Comparison of ENCODE assay signal across 8 cellular contexts in the genomic region with DNA sequence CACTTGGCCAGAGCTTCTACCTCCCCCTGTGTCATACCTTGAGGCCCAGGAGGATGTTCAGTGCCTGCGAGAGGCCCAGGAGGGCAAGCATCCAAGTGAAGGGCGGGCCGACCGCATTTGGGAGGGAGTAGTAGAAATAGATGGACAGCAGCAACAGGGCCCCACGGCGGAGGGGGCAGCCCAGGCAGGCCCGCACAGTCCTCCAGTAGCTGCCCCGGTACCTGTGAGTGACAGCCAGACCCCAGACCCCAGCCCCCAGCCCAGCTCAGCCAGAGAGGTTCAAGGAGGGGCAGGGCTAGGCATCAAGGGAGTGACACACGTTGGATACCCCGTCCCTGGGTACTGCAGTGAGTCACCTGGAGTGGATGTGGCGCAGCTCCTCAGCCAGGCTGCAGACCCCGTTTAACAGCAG. TPM values are rescaled to one million over a fixed set of nuclear protein-coding genes. Genes with fewer than 3 reads are reported as not detected.
A peak's percentile ranks its signal among the peaks of the same experiment; 100 is the strongest.
DNase-seq lines count a peak whose midpoint lies in the region; ATAC-seq and TF ChIP-seq lines count a peak whose summit lies in the region.

No MANE protein-coding gene starts in this region.

- peak overlapping the region; percentile 83 for H3K27ac ChIP-seq in CD4-positive, CD25-positive, alpha-beta regulatory T cell (ENCODE audit: insufficient read depth, low read length, poor library complexity, severe bottlenecking)
- H3K27ac ChIP-seq in coronary artery: peak overlapping the region; percentile 87 to 97
- peak overlapping the region; percentile 74 for H3K27ac ChIP-seq in neutrophil

- no peaks in the 10 kb centered on the region for H3K27me3 Mint-ChIP-seq in CD4-positive, CD25-positive, alpha-beta regulatory T cell

- TF ChIP-seq CTCF in coronary artery (IDR thresholded peaks at IDR 0.05) (no peak), neutrophil (IDR thresholded peaks at IDR 0.05) (no peak)

- no peaks in the 10 kb centered on the region for H3K9me3 Mint-ChIP-seq in CD4-positive, CD25-positive, alpha-beta regulatory T cell

- peaks cover 0 to 54% (median 27%) of the 10 kb centered on the region in 4 donors for H3K4me1 Mint-ChIP-seq in CD4-positive, CD25-positive, alpha-beta regulatory T cell

- H3K9me3 ChIP-seq in CD4-positive, CD25-positive, alpha-beta regulatory T cell (ENCODE audit: control insufficient read depth in 2 of 2, low read length in 2 of 2): no peaks in the 10 kb centered on the region
- no peaks in the 10 kb centered on the region for H3K9me3 ChIP-seq in neutrophil

- peaks cover 15% of the 10 kb centered on the region for H3K36me3 Mint-ChIP-seq in CD4-positive, CD25-positive, alpha-beta regulatory T cell

- H3K27ac Mint-ChIP-seq in CD4-positive, CD25-positive, alpha-beta regulatory T cell: peak overlapping the region; percentile 94 to 98 (median 98)

- peak overlapping the region; percentile 97 for H3K4me3 ChIP-seq in CD4-positive, CD25-positive, alpha-beta regulatory T cell (ENCODE audit: low read depth, low read length)
- H3K4me3 ChIP-seq in coronary artery: peak overlapping the region; percentile 82
- peak overlapping the region; percentile 42 to 47 for H3K4me3 ChIP-seq in neutrophil (ENCODE audit: low read depth in 1 of 2, low read length in 1 of 2)

- DNase-seq in CD4-positive, CD25-positive, alpha-beta regulatory T cell: peak in 2 of 3 donors; percentile 7 to 38
- peak; percentile 88 for DNase-seq in coronary artery (ENCODE audit: low spot score)
- no peak for DNase-seq in NCI-H748 (lab: John Stamatoyannopoulos, UW; ENCODE audit: unreplicated experiment)

- peaks cover 52% of the 10 kb centered on the region for H3K4me1 ChIP-seq in CD4-positive, CD25-positive, alpha-beta regulatory T cell (ENCODE audit: control insufficient read depth, insufficient read depth, low read length, poor library complexity, severe bottlenecking)
- H3K4me1 ChIP-seq in neutrophil (ENCODE audit: control insufficient read depth in 1 of 2, insufficient read depth in 1 of 2, low read depth in 1 of 2, low read length in 1 of 2): peaks cover 29% of the 10 kb centered on the region in 2 experiments

- ATAC-seq in CD4-positive, CD25-positive, alpha-beta regulatory T cell (ENCODE audit: low read depth in 2 of 2): peak; percentile 29 to 46
- ATAC-seq in SK-N-SH treated with all-trans-retinoic acid at 6 μM for 48 hours: peak; percentile 9
- ATAC-seq in HG02852 (IDR thresholded peaks at IDR 0.05; ENCODE audit: unreplicated experiment): no peak
- no peak for ATAC-seq in GM21390 (IDR thresholded peaks at IDR 0.05; ENCODE audit: unreplicated experiment)
- no peak for ATAC-seq in HG02759 (IDR thresholded peaks at IDR 0.05; ENCODE audit: unreplicated experiment)

- H3K4me3 Mint-ChIP-seq in CD4-positive, CD25-positive, alpha-beta regulatory T cell: peak overlapping the region; percentile 90 to 94 (median 93)

- no peaks in the 10 kb centered on the region for H3K27me3 ChIP-seq in CD4-positive, CD25-positive, alpha-beta regulatory T cell (ENCODE audit: control insufficient read depth, insufficient read depth, low read length)
- H3K27me3 ChIP-seq in neutrophil: no peaks in the 10 kb centered on the region

- H3K36me3 ChIP-seq in CD4-positive, CD25-positive, alpha-beta regulatory T cell (ENCODE audit: control insufficient read depth, insufficient read depth, low read length): peaks cover 34% of the 10 kb centered on the region
- H3K36me3 ChIP-seq in neutrophil: no peaks in the 10 kb centered on the region

TF ChIP-seq in SK-N-SH treated with all-trans-retinoic acid at 6 μM for 48 hours, 23 proteins besides CTCF, POLR2A, EP300 and RAD21:
- TF ChIP-seq RARB (CRISPR knock-in tag; IDR thresholded peaks at IDR 0.05) (no peak), GLIS3 (CRISPR knock-in tag; IDR thresholded peaks at IDR 0.05) (no peak), ESRRG (CRISPR knock-in tag; IDR thresholded peaks at IDR 0.05) (no peak), ARNTL (CRISPR knock-in tag; IDR thresholded peaks at IDR 0.05; ENCODE audit: borderline replicate concordance, low read depth) (no peak), ZFP30 (CRISPR knock-in tag; IDR thresholded peaks at IDR 0.05) (no peak), SNAI2 (CRISPR knock-in tag; IDR thresholded peaks at IDR 0.05) (no peak), ZNF8 (CRISPR knock-in tag; IDR thresholded peaks at IDR 0.05) (no peak), BACH2 (CRISPR knock-in tag; IDR thresholded peaks at IDR 0.05; ENCODE audit: borderline replicate concordance) (no peak), CSRNP3 (CRISPR knock-in tag; IDR thresholded peaks at IDR 0.05) (no peak), TOX (CRISPR knock-in tag; IDR thresholded peaks at IDR 0.05; ENCODE audit: borderline replicate concordance) (no peak), ZFP3 (CRISPR knock-in tag; IDR thresholded peaks at IDR 0.05) (no peak)

RNA-seq across cellular contexts. Expression of gene STING1, which starts 1.4 kb away (rescaled TPM):
- 295 TPM for total RNA-seq in CD4-positive, CD25-positive, alpha-beta regulatory T cell
- polyA plus RNA-seq in CD4-positive, CD25-positive, alpha-beta regulatory T cell: 100 to 1,000 TPM; 131 to 177 (median 158) TPM

RNA-seq across cellular contexts. Expression of gene SMIM33, which starts 10.3 kb away (rescaled TPM):
- 0.54 TPM for total RNA-seq in CD4-positive, CD25-positive, alpha-beta regulatory T cell
- 1 to 10 TPM in 1 of 4 donors, under 1 TPM in 3; 0.08 to 1.9 (median 0.73) TPM for polyA plus RNA-seq in CD4-positive, CD25-positive, alpha-beta regulatory T cell

RNA-seq across cellular contexts. Expression of gene ECSCR, which starts 18.6 kb away (rescaled TPM):
- 0.64 TPM for total RNA-seq in CD4-positive, CD25-positive, alpha-beta regulatory T cell
- 1 to 10 TPM in 1 of 4 donors, under 1 TPM in 2, not detected in 1; 0.23 to 1.6 (median 0.92) TPM for polyA plus RNA-seq in CD4-positive, CD25-positive, alpha-beta regulatory T cell

RNA-seq across cellular contexts. Expression of gene DNAJC18, which starts 41.8 kb away (rescaled TPM):
- total RNA-seq in CD4-positive, CD25-positive, alpha-beta regulatory T cell: 8.2 TPM
- polyA plus RNA-seq in CD4-positive, CD25-positive, alpha-beta regulatory T cell: 1 to 10 TPM; 4.0 to 9.0 (median 5.1) TPM

Comparison
In these comparisons a context has a peak if more than half of its experiments do, and no peak if none do; other contexts are left out.
1. ATAC-seq: peak in CD4-positive, CD25-positive, alpha-beta regulatory T cell (2 of 2) and SK-N-SH treated with all-trans-retinoic acid at 6 μM for 48 hours (single experiment); none in HG02852 (single experiment), GM21390 (single experiment) and HG02759 (single experiment).
2. H3K4me3 ChIP-seq: peak in every context shown above with its lines; median percentile 97 in CD4-positive, CD25-positive, alpha-beta regulatory T cell; 82 in coronary artery; 44 in neutrophil.
3. Peak in every context shown above with its lines, with median percentiles within 50 percentile points of each other: H3K27ac ChIP-seq.